18 cellular contexts compared by ENCODE assay signal in genomic region chr1:162317659-162318058, GRCh38. TPM values are rescaled to one million over a fixed set of nuclear protein-coding genes. Genes with fewer than 3 reads are reported as not detected.
DNase-seq lines count a peak whose midpoint lies in the region; ATAC-seq and TF ChIP-seq lines count a peak whose summit lies in the region.
"Had no signal": no experiment of that assay in that cellular context is flagged by ENCODE, and none has a peak within 500 bp of the region (broad histone marks: within the 10 kb centered on the region; RNA-seq: fewer than 3 reads in every experiment).

No MANE protein-coding gene starts in this region.

- H3K79me2 ChIP-seq in hepatocyte, result no peaks in the 10 kb centered on the region

- H3K4me2 ChIP-seq in hepatocyte, result peak overlapping the region; percentile 11
- H3K4me2 ChIP-seq: BLaER1 treated with 17β-estradiol and CSF1 and Interleukin-3, amounts not matched to agents 10 nM and 100 nM; GM23338 had no signal

- H3K27ac Mint-ChIP-seq in nephron (peak overlapping the region; percentile 24 to 64 (median 39)), type B pancreatic cell (peak overlapping the region; percentile 11)
- H3K27ac Mint-ChIP-seq: CD4-positive, CD25-positive, alpha-beta regulatory T cell; GM23338 had no signal

- H3K36me3 Mint-ChIP-seq in nephron (ENCODE audit: low read depth) (no peaks in the 10 kb centered on the region), type B pancreatic cell (peaks cover 3% of the 10 kb centered on the region)
- H3K36me3 Mint-ChIP-seq: CD4-positive, CD25-positive, alpha-beta regulatory T cell had no signal

- H3K36me3 ChIP-seq in hepatocyte (replicated peaks; ENCODE audit: insufficient read depth, low read depth), result no peaks in the 10 kb centered on the region
- H3K36me3 ChIP-seq: BLaER1 treated with 17β-estradiol and CSF1 and Interleukin-3, amounts not matched to agents 10 nM and 100 nM had no signal

- no peaks in the 10 kb centered on the region for H3K9me2 ChIP-seq in hepatocyte (replicated peaks; ENCODE audit: insufficient read depth)

- H2AFZ ChIP-seq in hepatocyte, result no peak overlapping the region
- H2AFZ ChIP-seq: GM23338 had no signal

- H3K4me3 Mint-ChIP-seq in nephron (no peak overlapping the region), type B pancreatic cell (no peak overlapping the region)
- H3K4me3 Mint-ChIP-seq: CD4-positive, CD25-positive, alpha-beta regulatory T cell; GM23338 had no signal

- peaks cover 23% of the 10 kb centered on the region for H3K4me1 ChIP-seq in hepatocyte (ENCODE audit: insufficient read depth)
- H3K4me1 ChIP-seq: BLaER1 treated with 17β-estradiol and CSF1 and Interleukin-3, amounts not matched to agents 10 nM and 100 nM had no signal

- H4K20me1 ChIP-seq in hepatocyte (ENCODE audit: insufficient read depth, poor library complexity, severe bottlenecking), result no peaks in the 10 kb centered on the region
- H4K20me1 ChIP-seq: BLaER1 treated with 17β-estradiol and CSF1 and Interleukin-3, amounts not matched to agents 10 nM and 100 nM had no signal

- 65% methylated on average over 4 of the region's 4 CpGs for WGBS in hepatocyte (ENCODE audit: low lambda C conversion rate, missing lambda C conversion rate)

- TF ChIP-seq CTCF in HL-60 (IDR thresholded peaks at IDR 0.05; ENCODE audit: insufficient read depth, low read length) (no peak), hepatocyte (IDR thresholded peaks at IDR 0.05; ENCODE audit: poor library complexity) (no peak), nephron (IDR thresholded peaks at IDR 0.05; ENCODE audit: unreplicated experiment in 3 of 3) (no peak), type B pancreatic cell (conservative IDR thresholded peaks at IDR 0.05) (no peak), RWPE1 (conservative IDR thresholded peaks at IDR 0.05; ENCODE audit: low read depth) (no peak)

- H3K4me3 ChIP-seq in HL-60 (replicated peaks; ENCODE audit: insufficient read depth, low read length) (no peak overlapping the region), hepatocyte (no peak overlapping the region)
- H3K4me3 ChIP-seq: BLaER1 treated with 17β-estradiol and CSF1 and Interleukin-3, amounts not matched to agents 10 nM and 100 nM; GM12878; GM23338 had no signal

- no peak for ATAC-seq in GM19324 (IDR thresholded peaks at IDR 0.05; ENCODE audit: low FRiP score, unreplicated experiment)
- ATAC-seq in HG03175 (IDR thresholded peaks at IDR 0.05; ENCODE audit: unreplicated experiment), result no peak
- ATAC-seq: GM12878, GM23338 had no signal

- H3K9me3 Mint-ChIP-seq in nephron, result no peaks in the 10 kb centered on the region
- peaks cover 5% of the 10 kb centered on the region for H3K9me3 Mint-ChIP-seq in type B pancreatic cell
- H3K9me3 Mint-ChIP-seq: CD4-positive, CD25-positive, alpha-beta regulatory T cell; GM23338 had no signal

- H3K27me3 Mint-ChIP-seq in nephron (ENCODE audit: low read depth) (no peaks in the 10 kb centered on the region), type B pancreatic cell (no peaks in the 10 kb centered on the region)

- no peaks in the 10 kb centered on the region for H3K27me3 ChIP-seq in HL-60 (ENCODE audit: insufficient read depth, poor library complexity, severe bottlenecking)
- no peaks in the 10 kb centered on the region for H3K27me3 ChIP-seq in hepatocyte
- H3K27me3 ChIP-seq: BLaER1 treated with 17β-estradiol and CSF1 and Interleukin-3, amounts not matched to agents 10 nM and 100 nM had no signal

- CTCF ChIA-PET in RWPE1 (lab: Yijun Ruan, JAX), result interaction anchor here (0.5 kb wide), 1 partner anchor 21 kb away, joined by 3 read pairs; no protein-coding TSS in a partner anchor

- peaks cover 9% of the 10 kb centered on the region for H3K4me1 Mint-ChIP-seq in nephron
- H3K4me1 Mint-ChIP-seq in type B pancreatic cell (ENCODE audit: unreplicated experiment), result peaks cover 10% of the 10 kb centered on the region
- H3K4me1 Mint-ChIP-seq: CD4-positive, CD25-positive, alpha-beta regulatory T cell had no signal

- DNase-seq in HL-60 (ENCODE audit: low read depth in 1 of 2, low spot score in 1 of 2) (peak; percentile 29 to 45), hepatocyte (ENCODE audit: low spot score) (no peak), type B pancreatic cell (ENCODE audit: extremely low spot score, unreplicated experiment) (no peak), RWPE1 (ENCODE audit: low spot score) (no peak)
- DNase-seq: ACHN; Calu3; CD4-positive, CD25-positive, alpha-beta regulatory T cell; DMS 273 treated with DMSO at 0.1 percent for 48 hours; DMS79; H7 had no signal

- POLR2A ChIA-PET in RWPE1 (lab: Yijun Ruan, JAX; ENCODE audit: low non-redundant PET), result no interaction called here

- H3K27ac ChIP-seq in HL-60 (replicated peaks), result no peak overlapping the region
- H3K27ac ChIP-seq in hepatocyte, result peak overlapping the region; percentile 33
- no peak overlapping the region for H3K27ac ChIP-seq in RWPE1
- H3K27ac ChIP-seq: BLaER1 treated with 17β-estradiol and CSF1 and Interleukin-3, amounts not matched to agents 10 nM and 100 nM had no signal

- H3K9me3 ChIP-seq in hepatocyte (ENCODE audit: low read depth), result no peaks in the 10 kb centered on the region
- H3K9me3 ChIP-seq: BLaER1 treated with 17β-estradiol and CSF1 and Interleukin-3, amounts not matched to agents 10 nM and 100 nM had no signal

RNA-seq across cellular contexts. Expression of gene SPATA46, which starts 59.0 kb away (rescaled TPM):
- not detected in 2 replicates for total RNA-seq in hepatocyte
- not detected in 2 replicates for polyA plus RNA-seq in hepatocyte
- total RNA-seq in type B pancreatic cell (ENCODE audit: low replicate concordance), result not detected in 2 replicates
- total RNA-seq: A172; Calu3; CD4-positive, CD25-positive, alpha-beta regulatory T cell; G401; GM12878; GM23338; H7 had no signal
- polyA plus RNA-seq: CD4-positive, CD25-positive, alpha-beta regulatory T cell; GM12878; GM23338 had no signal

Comparison
In these comparisons a context has a peak if more than half of its experiments do, and no peak if none do; other contexts are left out.
1. DNase-seq: peak in HL-60 (2 of 2); none in hepatocyte (single experiment), type B pancreatic cell (single experiment) and RWPE1 (single experiment).